ENCODE assay signal across 1 cellular context in the genomic region with DNA sequence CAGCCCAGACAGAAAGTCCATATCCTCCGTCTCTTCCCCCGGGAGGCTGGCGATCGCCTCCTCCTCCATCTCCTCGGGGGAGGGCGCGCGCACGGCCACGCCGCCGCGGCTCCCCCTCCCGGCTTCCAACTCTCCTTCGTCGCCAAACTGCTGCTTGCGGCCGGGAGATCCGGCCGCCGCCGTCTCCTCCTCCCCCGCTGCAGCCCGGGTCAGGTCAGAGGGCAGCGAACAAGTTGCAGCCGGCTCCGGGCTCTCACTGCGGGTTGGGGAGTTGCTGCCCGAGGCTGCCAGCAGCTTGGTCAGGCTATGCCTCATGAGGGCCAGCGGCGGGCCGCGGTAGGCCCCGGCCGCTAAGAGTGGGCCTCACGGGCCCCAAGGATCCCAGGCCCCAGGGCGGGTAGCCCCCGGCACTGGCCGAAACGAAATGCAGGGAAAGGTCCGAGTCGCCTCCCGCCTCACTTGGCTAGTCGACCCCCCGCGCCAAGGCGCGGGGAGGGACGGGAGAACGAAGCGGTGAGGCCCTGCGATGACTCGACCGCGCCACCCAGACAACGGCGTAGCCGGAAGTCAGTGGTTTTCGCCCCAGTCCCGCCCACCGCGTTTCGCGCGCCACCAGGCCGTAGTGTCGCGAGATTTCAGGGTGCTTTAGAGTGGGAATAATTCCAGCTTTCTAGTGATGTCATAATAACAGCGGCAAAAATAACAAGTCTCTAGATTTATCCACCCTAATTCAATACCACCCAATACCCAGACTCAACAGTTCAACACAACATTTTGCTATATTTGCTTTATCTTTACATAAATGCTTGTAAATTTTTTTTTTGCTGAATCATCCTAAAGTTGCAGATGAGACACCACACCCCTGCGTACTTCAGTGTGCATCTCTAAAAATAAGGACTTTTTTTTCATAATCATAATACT.
TF ChIP-seq lines count a peak whose summit lies in the region.

A gene with protein sequence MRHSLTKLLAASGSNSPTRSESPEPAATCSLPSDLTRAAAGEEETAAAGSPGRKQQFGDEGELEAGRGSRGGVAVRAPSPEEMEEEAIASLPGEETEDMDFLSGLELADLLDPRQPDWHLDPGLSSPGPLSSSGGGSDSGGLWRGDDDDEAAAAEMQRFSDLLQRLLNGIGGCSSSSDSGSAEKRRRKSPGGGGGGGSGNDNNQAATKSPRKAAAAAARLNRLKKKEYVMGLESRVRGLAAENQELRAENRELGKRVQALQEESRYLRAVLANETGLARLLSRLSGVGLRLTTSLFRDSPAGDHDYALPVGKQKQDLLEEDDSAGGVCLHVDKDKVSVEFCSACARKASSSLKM (minus strand): TSS at position 569 of the 921 bp plus-strand sequence. CDS start 254 bp downstream, at position 315.

TF ChIP-seq in H1, 55 proteins besides CTCF, POLR2A, EP300 and RAD21 (continued from another document):
- TF ChIP-seq SAP30 (IDR thresholded peaks at IDR 0.05; ENCODE audit: insufficient read depth, insufficient replicate concordance, low read length), result no peak
- no peak for TF ChIP-seq SIRT6 (IDR thresholded peaks at IDR 0.05; ENCODE audit: low read length)
- TF ChIP-seq CBX5 (IDR thresholded peaks at IDR 0.05; ENCODE audit: low read depth, low read length), result no peak
- no peak for TF ChIP-seq POU5F1 (IDR thresholded peaks at IDR 0.05; ENCODE audit: low read depth, low read length)
- no peak for TF ChIP-seq SP2 (IDR thresholded peaks at IDR 0.05; ENCODE audit: low read length)
- no peak for TF ChIP-seq TCF12 (IDR thresholded peaks at IDR 0.05; ENCODE audit: low read depth, low read length)
